1 cellular context compared by ENCODE assay signal in genomic region chr3:160447544-160447943, GRCh38.
TF ChIP-seq lines count a peak whose summit lies in the region.

No MANE protein-coding gene starts in this region.

TF ChIP-seq in H1, 55 proteins besides CTCF, POLR2A, EP300 and RAD21:
- TF ChIP-seq HDAC2 (IDR thresholded peaks at IDR 0.05; ENCODE audit: borderline replicate concordance in 1 of 2, low read depth in 2 of 2, low read length in 2 of 2) (no peak), YY1 (IDR thresholded peaks at IDR 0.05; ENCODE audit: low read depth, low read length) (no peak), SAP30 (IDR thresholded peaks at IDR 0.05; ENCODE audit: insufficient read depth, insufficient replicate concordance, low read length) (no peak), JUN (IDR thresholded peaks at IDR 0.05; ENCODE audit: low read depth, low read length) (no peak), KDM5A (IDR thresholded peaks at IDR 0.05; ENCODE audit: low read length) (no peak)
- TF ChIP-seq, protein P1, sequence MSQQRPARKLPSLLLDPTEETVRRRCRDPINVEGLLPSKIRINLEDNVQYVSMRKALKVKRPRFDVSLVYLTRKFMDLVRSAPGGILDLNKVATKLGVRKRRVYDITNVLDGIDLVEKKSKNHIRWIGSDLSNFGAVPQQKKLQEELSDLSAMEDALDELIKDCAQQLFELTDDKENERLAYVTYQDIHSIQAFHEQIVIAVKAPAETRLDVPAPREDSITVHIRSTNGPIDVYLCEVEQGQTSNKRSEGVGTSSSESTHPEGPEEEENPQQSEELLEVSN (IDR thresholded peaks at IDR 0.05): no peak
